Comparison of ENCODE assay signal across 31 cellular contexts in genomic region chr14:70292716-70293115, GRCh38.
"Had no signal": no experiment of that assay in that cellular context is flagged by ENCODE, and none has a peak within 500 bp of the region (broad histone marks: within the 10 kb centered on the region; RNA-seq: fewer than 3 reads in every experiment).

No MANE protein-coding gene starts in this region.

- DNase-seq: dorsolateral prefrontal cortex; effector CD8-positive, alpha-beta T cell; foreskin keratinocyte; heart left ventricle; kidney; mucosa of descending colon; naive B cell; nucleus accumbens; stimulated activated CD4-positive, alpha-beta T cell treated with anti-CD3 and anti-CD28 coated beads, Interleukin-12 subunit alpha, Interleukin-12 subunit beta, amount 100 ng/mL, for 4 hours; stimulated activated CD4-positive, alpha-beta T cell treated with anti-CD3 and anti-CD28 coated beads, Interleukin-1b, Interleukin-23, amount 100 ng/mL, for 48 hours; stimulated activated CD4-positive, alpha-beta T cell treated with anti-CD3 and anti-CD28 coated beads, Interleukin-4, amount 100 ng/mL, for 1 hour; stimulated activated CD8-positive, alpha-beta memory T cell treated with anti-CD3 and anti-CD28 coated beads, Interleukin-4, amount 100 ng/mL, for 48 hours; stimulated activated naive CD4-positive, alpha-beta T cell; stomach; thyroid gland; trophoblast cell had no signal

- H3K9me3 Mint-ChIP-seq: endodermal cell, memory B cell, mesothelial cell of epicardium, naive B cell, nephron had no signal

- H3K27ac ChIP-seq: dorsolateral prefrontal cortex, epithelial cell of prostate, foreskin keratinocyte, gastroesophageal sphincter, heart left ventricle, hepatocyte, prostate gland, right atrium auricular region, stomach, thyroid gland, vagina had no signal

- H3K4me3 Mint-ChIP-seq: endodermal cell, memory B cell, mesothelial cell of epicardium, naive B cell, nephron had no signal

- H3K4me2 ChIP-seq: hepatocyte, smooth muscle cell had no signal

- H3K36me3 Mint-ChIP-seq: memory B cell, mesothelial cell of epicardium, naive B cell had no signal

- H2AFZ ChIP-seq: hepatocyte had no signal

- H3K79me2 ChIP-seq: hepatocyte had no signal

- H3K27ac Mint-ChIP-seq: endodermal cell, memory B cell, mesothelial cell of epicardium, naive B cell, nephron had no signal

- H3K36me3 ChIP-seq: gastroesophageal sphincter, heart left ventricle, prostate gland, right atrium auricular region, stomach, thyroid gland, vagina had no signal

- H3K4me1 ChIP-seq: foreskin keratinocyte, gastroesophageal sphincter, heart left ventricle, prostate gland, right atrium auricular region, stomach, thyroid gland, vagina had no signal

- ATAC-seq: esophagus mucosa, foreskin keratinocyte, gastroesophageal sphincter, heart left ventricle, left lobe of liver, mucosa of descending colon, sciatic nerve had no signal

- H3K4me3 ChIP-seq: dorsolateral prefrontal cortex, gastroesophageal sphincter, heart left ventricle, hepatocyte, lung, mucosa of descending colon, prostate gland, right atrium auricular region, smooth muscle cell, stomach, thyroid gland, vagina had no signal

- H3K27me3 Mint-ChIP-seq: memory B cell had no signal

- H3K4me1 Mint-ChIP-seq: mesothelial cell of epicardium, nephron had no signal

- H3K9me3 ChIP-seq: gastroesophageal sphincter, heart left ventricle, mucosa of descending colon, prostate gland, right atrium auricular region, stomach, thyroid gland, vagina had no signal

- H3K27me3 ChIP-seq: dorsolateral prefrontal cortex, gastroesophageal sphincter, heart left ventricle, hepatocyte, right atrium auricular region, stomach, thyroid gland, vagina had no signal
